Comparison of ENCODE assay signal across 21 cellular contexts in genomic region chr9:83987402-83987791, GRCh38. TPM values are rescaled to one million over a fixed set of nuclear protein-coding genes. Genes with fewer than 3 reads are reported as not detected.
DNase-seq lines count a peak whose midpoint lies in the region; ATAC-seq, FAIRE-seq and TF ChIP-seq lines count a peak whose summit lies in the region.
"Had no signal": no experiment of that assay in that cellular context is flagged by ENCODE, and none has a peak within 500 bp of the region (broad histone marks: within the 10 kb centered on the region; RNA-seq: fewer than 3 reads in every experiment).

No MANE protein-coding gene starts in this region.

- H3K4me1 ChIP-seq in A673 (ENCODE audit: insufficient read depth, low read length, poor library complexity, severe bottlenecking), result peaks cover 23% of the 10 kb centered on the region
- peaks cover 5% of the 10 kb centered on the region for H3K4me1 ChIP-seq in HEK293 (ENCODE audit: control insufficient read depth, insufficient read depth, low read length)
- H3K4me1 ChIP-seq in astrocyte (ENCODE audit: insufficient read depth, low read length), result no peaks in the 10 kb centered on the region
- H3K4me1 ChIP-seq in mucosa of rectum (ENCODE audit: control insufficient read depth in 2 of 2, insufficient read depth in 2 of 2, low read length in 2 of 2), result peaks cover 4 to 8% of the 10 kb centered on the region in 2 donors
- no peaks in the 10 kb centered on the region for H3K4me1 ChIP-seq in gastrocnemius medialis

- POLR2A ChIA-PET in A673 (lab: Charles Lee; ENCODE audit: low non-redundant PET), result no interaction called here
- POLR2A ChIA-PET in HEK293 (lab: Yijun Ruan, JAX), result no interaction called here

- in situ Hi-C loops in gastrocnemius medialis (cut with MboI; ENCODE audit: low sequenced_read_pairs in 4 of 4), result no loop called here

- no peaks in the 10 kb centered on the region for H3K9me3 Mint-ChIP-seq in astrocyte (ENCODE audit: unreplicated experiment)

- H3K27ac ChIP-seq in A673 (ENCODE audit: low read depth, low read length, poor library complexity, severe bottlenecking) (peak overlapping the region; percentile 19), HEK293 (ENCODE audit: extremely low read depth, low read depth, low read length) (no peak overlapping the region), astrocyte (ENCODE audit: low read depth, low read length) (no peak overlapping the region), mucosa of rectum (ENCODE audit: low read depth in 2 of 2, low read length in 2 of 2) (peak overlapping the region; percentile 62 to 80), gastrocnemius medialis (peak overlapping the region in 1 of 4 donors; percentile 14)

- no peak for FAIRE-seq in astrocyte (lab: Jason Lieb, UNC)
- FAIRE-seq: bronchial epithelial cell, D721Med had no signal

- H3K4me1 Mint-ChIP-seq in astrocyte (ENCODE audit: low read depth, unreplicated experiment), result peaks cover 3% of the 10 kb centered on the region

- no peaks in the 10 kb centered on the region for H4K20me1 ChIP-seq in astrocyte (ENCODE audit: insufficient read depth, low read length)

- H3K27me3 Mint-ChIP-seq in astrocyte (ENCODE audit: low read depth, unreplicated experiment), result no peaks in the 10 kb centered on the region
- H3K27me3 Mint-ChIP-seq: activated naive CD8-positive, alpha-beta T cell had no signal

- intact Hi-C loops in A673 (cut with micrococcal nuclease; ENCODE audit: unreplicated experiment), result no loop called here
- intact Hi-C loops in gastrocnemius medialis (cut with DNase I; ENCODE audit: low total_unique reads), result no loop called here

- H3K79me2 ChIP-seq in astrocyte (ENCODE audit: insufficient read depth, low read length), result peaks cover 62% of the 10 kb centered on the region

- CTCF ChIA-PET in A673 (lab: Charles Lee) (no interaction called here), HEK293 (lab: Yijun Ruan, JAX) (no interaction called here)

- ATAC-seq in HG03097 (IDR thresholded peaks at IDR 0.05; ENCODE audit: low FRiP score, unreplicated experiment) (no peak), gastrocnemius medialis (no peak)
- ATAC-seq: sciatic nerve had no signal

- peaks cover 17% of the 10 kb centered on the region for H3K36me3 ChIP-seq in A673 (ENCODE audit: insufficient read depth, low read length, poor library complexity, severe bottlenecking)
- peaks cover 9 to 11% of the 10 kb centered on the region in 2 experiments; a peak in 2 of 3 replicates for H3K36me3 ChIP-seq in HEK293 (ENCODE audit: control insufficient read depth in 2 of 2, insufficient read depth in 1 of 2, low read length in 2 of 2)
- no peaks in the 10 kb centered on the region for H3K36me3 ChIP-seq in astrocyte (ENCODE audit: insufficient read depth, low read length)
- peaks cover 0 to 5% of the 10 kb centered on the region in 2 donors for H3K36me3 ChIP-seq in mucosa of rectum (ENCODE audit: control insufficient read depth in 2 of 2, insufficient read depth in 2 of 2, low read length in 2 of 2)
- no peaks in the 10 kb centered on the region for H3K36me3 ChIP-seq in gastrocnemius medialis

- no peak for DNase-seq in A673 (ENCODE audit: low spot score)
- DNase-seq in astrocyte (ENCODE audit: low read depth), result no peak
- DNase-seq in cerebellar nuclear complex (lab: John Stamatoyannopoulos, UW), result no peak
- DNase-seq in Kasumi-1 (lab: John Stamatoyannopoulos, UW), result no peak
- no peak for DNase-seq in gastrocnemius medialis
- DNase-seq: activated CD4-positive, CD25-positive, alpha-beta regulatory T cell treated with anti-CD3 and anti-CD28 coated beads, Interleukin-2, amount 50 U/mL, for 72 hours; AML-193; left cardiac atrium; midbrain; NCI-H187 treated with DMSO at 0.1 percent for 48 hours; NCI-H446; nucleus accumbens; Right ventricle myocardium superior had no signal

- no peak overlapping the region for H3K9ac ChIP-seq in astrocyte (ENCODE audit: low read length)
- H3K9ac ChIP-seq in mucosa of rectum (ENCODE audit: low read depth in 1 of 2, low read length in 2 of 2), result no peak overlapping the region

- peak overlapping the region; percentile 5 for H3K27ac Mint-ChIP-seq in astrocyte (ENCODE audit: unreplicated experiment)
- H3K27ac Mint-ChIP-seq: activated naive CD8-positive, alpha-beta T cell had no signal

- no TSS peak for BruUV-seq in A673 (replicated peaks; lab: Mats Ljungman, UMichigan)

- H3K4me3 ChIP-seq in A673 (ENCODE audit: low read depth, low read length, poor library complexity, severe bottlenecking), result no peak overlapping the region
- no peak overlapping the region for H3K4me3 ChIP-seq in HEK293 (ENCODE audit: low read depth, low read length)
- no peak overlapping the region for H3K4me3 ChIP-seq in astrocyte (ENCODE audit: insufficient read depth, low read depth, low read length)
- peak overlapping the region in 1 of 2 donors; percentile 20 for H3K4me3 ChIP-seq in mucosa of rectum (ENCODE audit: low read length in 2 of 2)
- H3K4me3 ChIP-seq in gastrocnemius medialis, result no peak overlapping the region
- H3K4me3 ChIP-seq: MG63 had no signal

- H3K9me3 ChIP-seq in A673 (ENCODE audit: low read depth, low read length, poor library complexity, severe bottlenecking), result no peaks in the 10 kb centered on the region
- no peaks in the 10 kb centered on the region for H3K9me3 ChIP-seq in HEK293 (ENCODE audit: control insufficient read depth, insufficient read depth, low read depth, low read length)
- H3K9me3 ChIP-seq in astrocyte (ENCODE audit: insufficient read depth, low read depth, low read length), result no peaks in the 10 kb centered on the region
- no peaks in the 10 kb centered on the region for H3K9me3 ChIP-seq in mucosa of rectum (ENCODE audit: control insufficient read depth in 2 of 2, low read length in 2 of 2)
- H3K9me3 ChIP-seq in gastrocnemius medialis, result no peaks in the 10 kb centered on the region
- H3K9me3 ChIP-seq: MG63 had no signal

- TF ChIP-seq CTCF in A673 (conservative IDR thresholded peaks at IDR 0.05; ENCODE audit: low read depth, low read length) (no peak), HEK293 (tag by site-specific recombination; IDR thresholded peaks at IDR 0.05) (no peak), astrocyte (IDR thresholded peaks at IDR 0.05; ENCODE audit: insufficient read depth, low read depth, low read length) (no peak), gastrocnemius medialis (IDR thresholded peaks at IDR 0.05 in 4 of 5, conservative IDR thresholded peaks at IDR 0.05 in 1 of 5) (no peak)

- no peak for TF ChIP-seq POLR2A in gastrocnemius medialis (IDR thresholded peaks at IDR 0.05)

- H2AFZ ChIP-seq in astrocyte (ENCODE audit: low read depth, low read length), result no peak overlapping the region

- no peaks in the 10 kb centered on the region for H3K27me3 ChIP-seq in A673 (replicated peaks; ENCODE audit: insufficient read depth, low read depth, low read length, poor library complexity)
- no peaks in the 10 kb centered on the region for H3K27me3 ChIP-seq in astrocyte (ENCODE audit: insufficient read depth, low read length)
- no peaks in the 10 kb centered on the region for H3K27me3 ChIP-seq in mucosa of rectum (ENCODE audit: control insufficient read depth in 2 of 2, insufficient read depth in 2 of 2, low read length in 2 of 2)
- no peaks in the 10 kb centered on the region for H3K27me3 ChIP-seq in gastrocnemius medialis
- H3K27me3 ChIP-seq: MG63 had no signal

- no peaks in the 10 kb centered on the region for H3K36me3 Mint-ChIP-seq in astrocyte (ENCODE audit: low read depth, unreplicated experiment)

- H3K4me2 ChIP-seq in astrocyte (ENCODE audit: low read length), result peak overlapping the region; percentile 36

- H3K4me3 Mint-ChIP-seq in astrocyte (ENCODE audit: unreplicated experiment), result no peak overlapping the region
- H3K4me3 Mint-ChIP-seq: activated naive CD8-positive, alpha-beta T cell had no signal

TF ChIP-seq in HEK293, 187 proteins besides CTCF, POLR2A, EP300 and RAD21:
- 0 out of 2 replicates have a peak, but pooled peaks have one; percentile 3 for TF ChIP-seq SP7 (tag by site-specific recombination; IDR thresholded peaks at IDR 0.05)
- TF ChIP-seq ZNF138 (tag by site-specific recombination; IDR thresholded peaks at IDR 0.05; ENCODE audit: borderline replicate concordance), result no peak

RNA-seq across cellular contexts. Expression of gene RMI1, which starts 6.8 kb away (rescaled TPM):
- total RNA-seq in A673 (2021), result 32.2 and 36.4 TPM in 2 replicates
- 6.3 and 6.5 TPM in 2 replicates for total RNA-seq in astrocyte
- total RNA-seq in gastrocnemius medialis, result 1 to 10 TPM; 2.8 to 3.9 (median 3.6) TPM

RNA-seq across cellular contexts. Expression of gene HNRNPK, which starts 7.4 kb away (rescaled TPM):
- total RNA-seq in A673 (2021), result 799 and 872 TPM in 2 replicates
- total RNA-seq in astrocyte, result 488 and 511 TPM in 2 replicates
- total RNA-seq in gastrocnemius medialis, result 100 to 1,000 TPM; 313 to 390 (median 349) TPM

Comparison
In these comparisons a context has a peak if more than half of its experiments do, and no peak if none do; other contexts are left out.
1. H3K27ac ChIP-seq: peak in A673 (single experiment) and mucosa of rectum (2 of 2); none in HEK293 (single experiment) and astrocyte (single experiment).